In genomic region chr6:30076333-30076732, GRCh38 we compare ENCODE assay signal across 19 cellular contexts. TPM values are rescaled to one million over a fixed set of nuclear protein-coding genes. Genes with fewer than 3 reads are reported as not detected.
DNase-seq lines count a peak whose midpoint lies in the region; ATAC-seq, FAIRE-seq and TF ChIP-seq lines count a peak whose summit lies in the region.
"Had no signal": no experiment of that assay in that cellular context is flagged by ENCODE, and none has a peak within 500 bp of the region (broad histone marks: within the 10 kb centered on the region; RNA-seq: fewer than 3 reads in every experiment).

No MANE protein-coding gene starts in this region.

- peaks cover 8% of the 10 kb centered on the region for H3K36me3 Mint-ChIP-seq in activated naive CD8-positive, alpha-beta T cell treated with anti-CD3 and anti-CD28 coated beads, Interleukin-2, amount 10 ng/mL, durations not matched to agents 7 days and 5 days
- no peaks in the 10 kb centered on the region for H3K36me3 Mint-ChIP-seq in activated naive CD8-positive, alpha-beta T cell treated with anti-CD3 and anti-CD28 coated beads, Interleukin-2, amount 50 U/mL, for 24 hours (ENCODE audit: low read depth)
- H3K36me3 Mint-ChIP-seq in astrocyte (ENCODE audit: low read depth, unreplicated experiment) = peaks cover 20% of the 10 kb centered on the region

- H3K27ac Mint-ChIP-seq in activated naive CD8-positive, alpha-beta T cell treated with anti-CD3 and anti-CD28 coated beads, Interleukin-2, amount 10 ng/mL, durations not matched to agents 7 days and 5 days = no peak overlapping the region
- H3K27ac Mint-ChIP-seq in activated naive CD8-positive, alpha-beta T cell treated with anti-CD3 and anti-CD28 coated beads, Interleukin-2, amount 50 U/mL, for 24 hours = no peak overlapping the region
- peak overlapping the region; percentile 70 for H3K27ac Mint-ChIP-seq in astrocyte (ENCODE audit: unreplicated experiment)
- H3K27ac Mint-ChIP-seq: activated CD4-positive, alpha-beta T cell treated with anti-CD3 and anti-CD28 coated beads for 36 hours; T-helper 2 cell treated with Interferon-gamma antibody and Interleukin-4, amounts not matched to agents 5 μg/mL and 100 μg/mL, for 36 hours had no signal

- peaks cover 6% of the 10 kb centered on the region for H4K20me1 ChIP-seq in astrocyte (ENCODE audit: insufficient read depth, low read length)

- ATAC-seq in activated naive CD8-positive, alpha-beta T cell treated with anti-CD3 and anti-CD28 coated beads, Interleukin-2, amount 10 ng/mL, durations not matched to agents 7 days and 5 days (ENCODE audit: low read depth) = no peak
- ATAC-seq in activated naive CD8-positive, alpha-beta T cell treated with anti-CD3 and anti-CD28 coated beads, Interleukin-2, amount 50 U/mL, for 24 hours = no peak
- ATAC-seq in upper lobe of right lung = no peak
- ATAC-seq in GM18909 (IDR thresholded peaks at IDR 0.05; ENCODE audit: poor library complexity, unreplicated experiment) = no peak
- ATAC-seq: activated CD4-positive, alpha-beta T cell treated with anti-CD3 and anti-CD28 coated beads for 36 hours had no signal

- peak overlapping the region; percentile 50 for H3K4me3 Mint-ChIP-seq in activated naive CD8-positive, alpha-beta T cell treated with anti-CD3 and anti-CD28 coated beads, Interleukin-2, amount 10 ng/mL, durations not matched to agents 7 days and 5 days
- H3K4me3 Mint-ChIP-seq in activated naive CD8-positive, alpha-beta T cell treated with anti-CD3 and anti-CD28 coated beads, Interleukin-2, amount 50 U/mL, for 24 hours = no peak overlapping the region
- peak overlapping the region; percentile 51 for H3K4me3 Mint-ChIP-seq in astrocyte (ENCODE audit: unreplicated experiment)

- H3K9me3 Mint-ChIP-seq in activated naive CD8-positive, alpha-beta T cell treated with anti-CD3 and anti-CD28 coated beads, Interleukin-2, amount 10 ng/mL, durations not matched to agents 7 days and 5 days = no peaks in the 10 kb centered on the region
- H3K9me3 Mint-ChIP-seq in activated naive CD8-positive, alpha-beta T cell treated with anti-CD3 and anti-CD28 coated beads, Interleukin-2, amount 50 U/mL, for 24 hours = no peaks in the 10 kb centered on the region
- peaks cover 8% of the 10 kb centered on the region for H3K9me3 Mint-ChIP-seq in astrocyte (ENCODE audit: unreplicated experiment)
- H3K9me3 Mint-ChIP-seq: T-helper 2 cell treated with Interferon-gamma antibody and Interleukin-4, amounts not matched to agents 5 μg/mL and 100 μg/mL, for 36 hours had no signal

- TF ChIP-seq CTCF in astrocyte (IDR thresholded peaks at IDR 0.05; ENCODE audit: insufficient read depth, low read depth, low read length) (no peak), upper lobe of right lung (IDR thresholded peaks at IDR 0.05) (no peak), A673 (conservative IDR thresholded peaks at IDR 0.05; ENCODE audit: low read depth, low read length) (no peak)

- 17 to 41% (median 39%) methylated on average over 3 of the region's 3 CpGs for WGBS in small intestine, 3 donors

- peaks cover 31% of the 10 kb centered on the region for H3K4me1 Mint-ChIP-seq in activated naive CD8-positive, alpha-beta T cell treated with anti-CD3 and anti-CD28 coated beads, Interleukin-2, amount 10 ng/mL, durations not matched to agents 7 days and 5 days
- H3K4me1 Mint-ChIP-seq in activated naive CD8-positive, alpha-beta T cell treated with anti-CD3 and anti-CD28 coated beads, Interleukin-2, amount 50 U/mL, for 24 hours = peaks cover 31% of the 10 kb centered on the region
- H3K4me1 Mint-ChIP-seq in astrocyte (ENCODE audit: low read depth, unreplicated experiment) = peaks cover 12% of the 10 kb centered on the region

- CTCF ChIA-PET in A673 (lab: Charles Lee) = no interaction called here

- FAIRE-seq in astrocyte (lab: Jason Lieb, UNC) (no peak), small intestine (lab: Jason Lieb, UNC) (no peak)
- FAIRE-seq: GM18507 had no signal

- H3K4me1 ChIP-seq in astrocyte (ENCODE audit: insufficient read depth, low read length) (peaks cover 10% of the 10 kb centered on the region), upper lobe of right lung (peaks cover 6% of the 10 kb centered on the region), small intestine (ENCODE audit: control insufficient read depth in 2 of 2, insufficient read depth in 1 of 2, low read depth in 1 of 2, low read length in 1 of 2) (peaks cover 2 to 6% of the 10 kb centered on the region in 2 donors), A673 (ENCODE audit: insufficient read depth, low read length, poor library complexity, severe bottlenecking) (peaks cover 10% of the 10 kb centered on the region)

- H3K36me3 ChIP-seq in astrocyte (ENCODE audit: insufficient read depth, low read length) = no peaks in the 10 kb centered on the region
- H3K36me3 ChIP-seq in upper lobe of right lung = no peaks in the 10 kb centered on the region
- H3K36me3 ChIP-seq in small intestine (ENCODE audit: control insufficient read depth in 2 of 2, insufficient read depth in 2 of 2, low read length in 2 of 2) = no peaks in the 10 kb centered on the region
- H3K36me3 ChIP-seq in A673 (ENCODE audit: insufficient read depth, low read length, poor library complexity, severe bottlenecking) = no peaks in the 10 kb centered on the region

- no peak overlapping the region for H3K27ac ChIP-seq in astrocyte (ENCODE audit: low read depth, low read length)
- peak overlapping the region; percentile 42 for H3K27ac ChIP-seq in upper lobe of right lung
- H3K27ac ChIP-seq in small intestine (ENCODE audit: low read depth in 1 of 2, low read length in 1 of 2) = no peak overlapping the region
- H3K27ac ChIP-seq in A673 (ENCODE audit: low read depth, low read length, poor library complexity, severe bottlenecking) = no peak overlapping the region

- BruUV-seq in A673 (replicated peaks; lab: Mats Ljungman, UMichigan) = no TSS peak

- peaks cover 77% of the 10 kb centered on the region for H3K27me3 Mint-ChIP-seq in activated naive CD8-positive, alpha-beta T cell treated with anti-CD3 and anti-CD28 coated beads, Interleukin-2, amount 10 ng/mL, durations not matched to agents 7 days and 5 days
- H3K27me3 Mint-ChIP-seq in activated naive CD8-positive, alpha-beta T cell treated with anti-CD3 and anti-CD28 coated beads, Interleukin-2, amount 50 U/mL, for 24 hours = peaks cover 68% of the 10 kb centered on the region
- peaks cover 83% of the 10 kb centered on the region for H3K27me3 Mint-ChIP-seq in astrocyte (ENCODE audit: low read depth, unreplicated experiment)

- POLR2A ChIA-PET in activated naive CD8-positive, alpha-beta T cell treated with anti-CD3 and anti-CD28 coated beads, Interleukin-2, amount 10 ng/mL, durations not matched to agents 7 days and 5 days (lab: Charles Lee) = no interaction called here
- POLR2A ChIA-PET in A673 (lab: Charles Lee; ENCODE audit: low non-redundant PET) = no interaction called here

- H3K27me3 ChIP-seq in astrocyte (ENCODE audit: insufficient read depth, low read length) (peaks cover 81% of the 10 kb centered on the region), upper lobe of right lung (peaks cover 25% of the 10 kb centered on the region), small intestine (ENCODE audit: control insufficient read depth in 2 of 2, insufficient read depth in 2 of 2, low read length in 2 of 2) (peaks cover 0 to 14% of the 10 kb centered on the region in 2 donors), A673 (replicated peaks; ENCODE audit: insufficient read depth, low read depth, low read length, poor library complexity) (peaks cover 90% of the 10 kb centered on the region)

- no peaks in the 10 kb centered on the region for H3K79me2 ChIP-seq in astrocyte (ENCODE audit: insufficient read depth, low read length)

- no peak overlapping the region for H2AFZ ChIP-seq in astrocyte (ENCODE audit: low read depth, low read length)

- intact Hi-C loops in upper lobe of right lung (cut with DNase I) = no loop called here
- intact Hi-C loops in A673 (cut with micrococcal nuclease; ENCODE audit: unreplicated experiment) = no loop called here

- H3K4me2 ChIP-seq in astrocyte (ENCODE audit: low read length) = no peak overlapping the region

- H3K9me3 ChIP-seq in astrocyte (ENCODE audit: insufficient read depth, low read depth, low read length) (no peaks in the 10 kb centered on the region), upper lobe of right lung (no peaks in the 10 kb centered on the region), small intestine (ENCODE audit: control insufficient read depth, low read depth) (no peaks in the 10 kb centered on the region), A673 (ENCODE audit: low read depth, low read length, poor library complexity, severe bottlenecking) (no peaks in the 10 kb centered on the region)

- H3K4me3 ChIP-seq in astrocyte (ENCODE audit: insufficient read depth, low read depth, low read length) (no peak overlapping the region), upper lobe of right lung (no peak overlapping the region), small intestine (ENCODE audit: low read depth in 1 of 2, low read length in 2 of 2) (no peak overlapping the region), A673 (ENCODE audit: low read depth, low read length, poor library complexity, severe bottlenecking) (no peak overlapping the region)

- H3K9ac ChIP-seq in astrocyte (ENCODE audit: low read length) = no peak overlapping the region

- no peak for DNase-seq in activated naive CD8-positive, alpha-beta T cell treated with anti-CD3 and anti-CD28 coated beads, Interleukin-2, amount 10 ng/mL, durations not matched to agents 7 days and 5 days
- no peak for DNase-seq in activated naive CD8-positive, alpha-beta T cell treated with anti-CD3 and anti-CD28 coated beads, Interleukin-2, amount 50 U/mL, for 24 hours
- DNase-seq in astrocyte (ENCODE audit: low read depth) (no peak), kidney tubule cell (ENCODE audit: low spot score) (peak; percentile 13), upper lobe of right lung (no peak), small intestine (no peak), A673 (ENCODE audit: low spot score) (no peak)
- DNase-seq: ACHN; activated T-cell treated with anti-CD3 and anti-CD28 coated beads, Interleukin-2, amount 50 U/mL, for 1 hour; amniotic stem cell; MM.1S; naive B cell; NCI-H2029 treated with DMSO at 0.1 percent for 48 hours had no signal

RNA-seq across cellular contexts. Expression of gene RNF39, which starts 0.8 kb away (rescaled TPM):
- total RNA-seq in activated naive CD8-positive, alpha-beta T cell treated with anti-CD3 and anti-CD28 coated beads, Interleukin-2, amount 10 ng/mL, durations not matched to agents 7 days and 5 days = not detected
- not detected in 2 replicates for total RNA-seq in astrocyte
- total RNA-seq in upper lobe of right lung = 2.4 TPM
- under 1 TPM; 0.18 to 0.27 (median 0.22) TPM for polyA plus RNA-seq in small intestine
- total RNA-seq in A673 (2021) = not detected in 2 replicates
- total RNA-seq: activated CD4-positive, alpha-beta T cell treated with anti-CD3 and anti-CD28 coated beads for 36 hours; right cardiac atrium; temporal lobe had no signal
- polyA plus RNA-seq: right cardiac atrium had no signal

RNA-seq across cellular contexts. Expression of gene PPP1R11, which starts 9.3 kb away (rescaled TPM):
- 10 to 100 TPM; 52.5 to 53.8 TPM for total RNA-seq in activated naive CD8-positive, alpha-beta T cell treated with anti-CD3 and anti-CD28 coated beads, Interleukin-2, amount 10 ng/mL, durations not matched to agents 7 days and 5 days
- 37.8 and 40.8 TPM in 2 replicates for total RNA-seq in astrocyte
- 62.6 TPM for total RNA-seq in upper lobe of right lung
- 100 to 1,000 TPM in 2 of 3 donors, 10 to 100 TPM in 1; 71.8 to 111 (median 108) TPM for polyA plus RNA-seq in small intestine
- total RNA-seq in A673 (2021) = 46.2 and 46.8 TPM in 2 replicates

RNA-seq across cellular contexts. Expression of gene POLR1H, which starts 15.3 kb away (rescaled TPM):
- 10 to 100 TPM; 55.5 to 55.6 TPM for total RNA-seq in activated naive CD8-positive, alpha-beta T cell treated with anti-CD3 and anti-CD28 coated beads, Interleukin-2, amount 10 ng/mL, durations not matched to agents 7 days and 5 days
- total RNA-seq in astrocyte (16.8 and 21.0 TPM in 2 replicates), upper lobe of right lung (20.3 TPM), A673 (2021) (30.9 and 34.2 TPM in 2 replicates)
- polyA plus RNA-seq in small intestine = 10 to 100 TPM; 42.7 to 78.4 (median 57.5) TPM

RNA-seq across cellular contexts. Expression of gene TRIM31, which starts 36.6 kb away (rescaled TPM):
- total RNA-seq in activated naive CD8-positive, alpha-beta T cell treated with anti-CD3 and anti-CD28 coated beads, Interleukin-2, amount 10 ng/mL, durations not matched to agents 7 days and 5 days = not detected
- total RNA-seq in astrocyte (not detected in 2 replicates), upper lobe of right lung (0.35 TPM), A673 (2021) (not detected in 2 replicates)
- polyA plus RNA-seq in small intestine = 10 to 100 TPM in 2 of 3 donors, 1 to 10 TPM in 1; 5.2 to 41.6 (median 37.8) TPM
- total RNA-seq: activated CD4-positive, alpha-beta T cell treated with anti-CD3 and anti-CD28 coated beads for 36 hours; right cardiac atrium; temporal lobe had no signal
- polyA plus RNA-seq: right cardiac atrium had no signal

RNA-seq across cellular contexts. Expression of gene TRIM40, which starts 59.6 kb away (rescaled TPM):
- total RNA-seq in activated naive CD8-positive, alpha-beta T cell treated with anti-CD3 and anti-CD28 coated beads, Interleukin-2, amount 10 ng/mL, durations not matched to agents 7 days and 5 days = not detected
- total RNA-seq in astrocyte (not detected in 2 replicates), upper lobe of right lung (not detected), A673 (2021) (not detected in 2 replicates)
- polyA plus RNA-seq in small intestine = 10 to 100 TPM in 2 of 3 donors, 1 to 10 TPM in 1; 1.6 to 19.5 (median 14.3) TPM
- total RNA-seq: activated CD4-positive, alpha-beta T cell treated with anti-CD3 and anti-CD28 coated beads for 36 hours; right cardiac atrium; temporal lobe had no signal
- polyA plus RNA-seq: right cardiac atrium had no signal
